Comparison of ENCODE assay signal across 9 cellular contexts in the genomic region with DNA sequence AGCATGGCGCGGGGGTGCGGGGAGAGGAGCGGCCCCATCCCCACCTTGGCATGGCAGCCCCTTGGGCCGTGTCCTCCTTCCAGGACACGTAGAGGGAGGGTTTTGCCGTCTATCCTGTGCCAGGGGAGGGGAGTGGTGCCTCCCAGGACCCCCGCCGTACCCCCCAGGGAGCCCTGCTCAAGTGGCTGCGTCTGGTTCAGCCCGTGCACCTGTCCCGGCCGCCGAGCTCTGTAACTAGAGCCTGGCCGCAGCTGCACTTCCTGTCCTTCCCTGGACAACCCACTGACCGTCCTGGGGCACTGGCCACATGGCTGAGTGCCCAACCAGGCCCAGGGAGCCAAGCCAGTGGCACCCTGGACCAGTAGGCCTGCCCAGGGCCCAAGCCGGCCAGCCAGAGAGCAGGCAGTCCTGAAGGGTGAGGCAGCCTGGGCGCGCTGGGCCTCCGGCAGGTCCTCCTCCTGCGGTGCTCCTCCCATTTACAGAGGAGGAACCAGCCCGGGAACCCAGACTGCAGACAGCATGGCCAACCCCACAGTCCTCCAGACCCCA. TPM values are rescaled to one million over a fixed set of nuclear protein-coding genes. Genes with fewer than 3 reads are reported as not detected.
A peak's percentile ranks its signal among the peaks of the same experiment; 100 is the strongest.
DNase-seq lines count a peak whose midpoint lies in the region; ATAC-seq and TF ChIP-seq lines count a peak whose summit lies in the region.
"Had no signal": no experiment of that assay in that cellular context is flagged by ENCODE, and none has a peak within 500 bp of the region (broad histone marks: within the 10 kb centered on the region; RNA-seq: fewer than 3 reads in every experiment).

No MANE protein-coding gene starts in this region.

- no peaks in the 10 kb centered on the region for H3F3A ChIP-seq in MM.1S (ENCODE audit: insufficient read depth, low read length)

- no peaks in the 10 kb centered on the region for H3K27me3 ChIP-seq in colonic mucosa
- no peaks in the 10 kb centered on the region for H3K27me3 ChIP-seq in lung (ENCODE audit: control insufficient read depth, insufficient read depth)
- H3K27me3 ChIP-seq in MM.1S (replicated peaks; ENCODE audit: insufficient read depth, low read length), result no peaks in the 10 kb centered on the region

- no peaks in the 10 kb centered on the region for H3K9me3 Mint-ChIP-seq in type B pancreatic cell
- H3K9me3 Mint-ChIP-seq: activated CD8-positive, alpha-beta T cell treated with anti-CD3 and anti-CD28 coated beads for 36 hours had no signal

- H3K27ac ChIP-seq in colonic mucosa (peak overlapping the region; percentile 67), lung (ENCODE audit: low read depth in 1 of 2, low read length in 1 of 2) (peak overlapping the region; percentile 87 to 91), MM.1S (ENCODE audit: low read length) (no peak overlapping the region)

- no peak for TF ChIP-seq CTCF in colonic mucosa (IDR thresholded peaks at IDR 0.05)
- no peak for TF ChIP-seq CTCF in lung (IDR thresholded peaks at IDR 0.05; ENCODE audit: control extremely low read depth, extremely low read depth)
- no peak for TF ChIP-seq CTCF in type B pancreatic cell (conservative IDR thresholded peaks at IDR 0.05)
- TF ChIP-seq CTCF in MM.1S (IDR thresholded peaks at IDR 0.05; ENCODE audit: low read length), result no peak

- H3K36me3 ChIP-seq in colonic mucosa (no peaks in the 10 kb centered on the region), lung (ENCODE audit: control insufficient read depth in 2 of 2, insufficient read depth in 2 of 2, low read length in 2 of 2) (peaks cover 0 to 13% of the 10 kb centered on the region in 2 donors), MM.1S (replicated peaks; ENCODE audit: insufficient read depth, low read length) (no peaks in the 10 kb centered on the region)

- no peaks in the 10 kb centered on the region for H3K9me2 ChIP-seq in MM.1S (replicated peaks; ENCODE audit: insufficient read depth, low read length)

- H4K20me1 ChIP-seq in MM.1S (ENCODE audit: insufficient read depth, low read length), result no peaks in the 10 kb centered on the region

- intact Hi-C loops in colonic mucosa (cut with DNase I), result no loop called here

- DNase-seq in NCI-H510A treated with DMSO at 0.1 percent for 48 hours (lab: John Stamatoyannopoulos, UW), result peak; percentile 61
- no peak for DNase-seq in colonic mucosa
- DNase-seq in lung (ENCODE audit: low spot score), result no peak
- DNase-seq in type B pancreatic cell (ENCODE audit: extremely low spot score, unreplicated experiment), result no peak
- DNase-seq in MM.1S, result no peak
- DNase-seq in glomerular visceral epithelial cell (ENCODE audit: extremely low spot score), result no peak
- no peak for DNase-seq in retina
- DNase-seq: activated CD8-positive, alpha-beta T cell treated with anti-CD3 and anti-CD28 coated beads for 36 hours had no signal

- 49 to 61% methylated on average over 20 to 22 of the region's 22 CpGs for WGBS in lung, 2 donors

- no peaks in the 10 kb centered on the region for H3K27me3 Mint-ChIP-seq in type B pancreatic cell
- H3K27me3 Mint-ChIP-seq: activated CD8-positive, alpha-beta T cell treated with anti-CD3 and anti-CD28 coated beads for 36 hours had no signal

- H3K27ac Mint-ChIP-seq in type B pancreatic cell, result peak overlapping the region; percentile 63
- H3K27ac Mint-ChIP-seq: activated CD8-positive, alpha-beta T cell treated with anti-CD3 and anti-CD28 coated beads for 36 hours had no signal

- H2AFZ ChIP-seq in MM.1S (ENCODE audit: low read length), result no peak overlapping the region

- peaks cover 44% of the 10 kb centered on the region for H3K79me2 ChIP-seq in MM.1S (ENCODE audit: low read length)

- no peaks in the 10 kb centered on the region for H3K4me1 Mint-ChIP-seq in type B pancreatic cell (ENCODE audit: unreplicated experiment)

- ATAC-seq in lung (ENCODE audit: insufficient read depth, low FRiP score) (no peak), HG03342 (IDR thresholded peaks at IDR 0.05; ENCODE audit: unreplicated experiment) (no peak)
- ATAC-seq: activated CD8-positive, alpha-beta T cell treated with anti-CD3 and anti-CD28 coated beads for 36 hours had no signal

- H3K4me3 ChIP-seq in colonic mucosa, result no peak overlapping the region
- no peak overlapping the region for H3K4me3 ChIP-seq in lung
- H3K4me3 ChIP-seq in MM.1S (ENCODE audit: low read length), result no peak overlapping the region

- no peak overlapping the region for H3K4me2 ChIP-seq in MM.1S (ENCODE audit: low read depth, low read length)

- no peaks in the 10 kb centered on the region for H3K36me3 Mint-ChIP-seq in type B pancreatic cell

- H3K9ac ChIP-seq in colonic mucosa (ENCODE audit: low read depth in 2 of 2, low read length in 2 of 2) (peak overlapping the region; percentile 24 to 32), MM.1S (ENCODE audit: low read length) (no peak overlapping the region)

- no peaks in the 10 kb centered on the region for H3K9me3 ChIP-seq in colonic mucosa
- no peaks in the 10 kb centered on the region for H3K9me3 ChIP-seq in lung (ENCODE audit: control insufficient read depth in 2 of 2, insufficient read depth in 1 of 2, low read length in 1 of 2)
- no peaks in the 10 kb centered on the region for H3K9me3 ChIP-seq in MM.1S (replicated peaks; ENCODE audit: insufficient read depth, low read length)

- H3K4me1 ChIP-seq in colonic mucosa, result no peaks in the 10 kb centered on the region
- H3K4me1 ChIP-seq in lung (ENCODE audit: control insufficient read depth in 2 of 2, insufficient read depth in 2 of 2, low read length in 2 of 2), result peaks cover 20 to 58% of the 10 kb centered on the region in 2 donors
- no peaks in the 10 kb centered on the region for H3K4me1 ChIP-seq in MM.1S (ENCODE audit: low read length)

- H3K4me3 Mint-ChIP-seq in type B pancreatic cell, result no peak overlapping the region
- H3K4me3 Mint-ChIP-seq: activated CD8-positive, alpha-beta T cell treated with anti-CD3 and anti-CD28 coated beads for 36 hours had no signal

RNA-seq across cellular contexts. Expression of a gene that starts 8.9 kb away (rescaled TPM):
- total RNA-seq in colonic mucosa, result 10 to 100 TPM; 32.5 to 35.5 TPM
- 100 to 1,000 TPM; 209 to 315 TPM for total RNA-seq in lung
- polyA plus RNA-seq in lung, result 100 to 1,000 TPM; 116 to 279 TPM
- 246 and 611 TPM in 2 replicates for total RNA-seq in type B pancreatic cell (ENCODE audit: low replicate concordance)

RNA-seq across cellular contexts. Expression of a gene that starts 28.7 kb away (rescaled TPM):
- total RNA-seq in colonic mucosa, result 1,000 to 10,000 TPM; 1,359 to 1,579 TPM
- 1,000 to 10,000 TPM in 1 of 2 donors, 100 to 1,000 TPM in 1; 222 to 1,251 TPM for total RNA-seq in lung
- 1,000 to 10,000 TPM; 4,051 to 4,827 TPM for polyA plus RNA-seq in lung
- total RNA-seq in type B pancreatic cell (ENCODE audit: low replicate concordance), result 1,432 and 1,737 TPM in 2 replicates

RNA-seq across cellular contexts. Expression of a gene that starts 48.8 kb away (rescaled TPM):
- total RNA-seq in colonic mucosa (10 to 100 TPM in 1 of 2 donors, 1 to 10 TPM in 1; 7.8 to 10.5 TPM), lung (1 to 10 TPM; 3.5 to 4.4 TPM), type B pancreatic cell (ENCODE audit: low replicate concordance) (11.7 and 18.4 TPM in 2 replicates)
- 1 to 10 TPM; 1.9 to 3.7 TPM for polyA plus RNA-seq in lung

RNA-seq across cellular contexts. Expression of a gene that starts 55.4 kb away (rescaled TPM):
- total RNA-seq in colonic mucosa (100 to 1,000 TPM in 1 of 2 donors, 10 to 100 TPM in 1; 70.5 to 109 TPM), lung (100 to 1,000 TPM in 1 of 2 donors, 10 to 100 TPM in 1; 43.1 to 104 TPM), type B pancreatic cell (ENCODE audit: low replicate concordance) (67.2 and 71.5 TPM in 2 replicates)
- 100 to 1,000 TPM; 108 to 140 TPM for polyA plus RNA-seq in lung
